In genomic region chr11:123168955-123169484, GRCh38 we compare ENCODE assay signal across 18 cellular contexts. TPM values are rescaled to one million over a fixed set of nuclear protein-coding genes. Genes with fewer than 3 reads are reported as not detected.
A peak's percentile ranks its signal among the peaks of the same experiment; 100 is the strongest.
DNase-seq lines count a peak whose midpoint lies in the region; ATAC-seq and TF ChIP-seq lines count a peak whose summit lies in the region.
"Had no signal": no experiment of that assay in that cellular context is flagged by ENCODE, and none has a peak within 500 bp of the region (broad histone marks: within the 10 kb centered on the region; RNA-seq: fewer than 3 reads in every experiment).

No MANE protein-coding gene starts in this region.

- peak overlapping the region; percentile 65 for H4K5ac ChIP-seq in IMR-90 (ENCODE audit: low read depth, low read length)

- ATAC-seq in IMR-90 (ENCODE audit: low read depth) (no peak), HG03139 (IDR thresholded peaks at IDR 0.05; ENCODE audit: unreplicated experiment) (no peak)
- no peak for ATAC-seq in stimulated activated effector memory CD8-positive, alpha-beta T cell treated with anti-CD3 and anti-CD28 coated beads, Interleukin-12 subunit alpha, Interleukin-12 subunit beta, amount 100 ng/mL, for 72 hours
- ATAC-seq: GM12878 had no signal

- peak overlapping the region; percentile 28; the same call in 1 of the 2 replicates for H3K18ac ChIP-seq in IMR-90 (ENCODE audit: low read depth, low read length)

- no peak overlapping the region for H3K9ac ChIP-seq in IMR-90 (ENCODE audit: low read depth, low read length)
- H3K9ac ChIP-seq: KMS-11 had no signal

- no peak for TF ChIP-seq RAD21 in IMR-90 (IDR thresholded peaks at IDR 0.05; ENCODE audit: low read length)

- CTCF ChIA-PET in A673 (lab: Charles Lee) (interaction anchor here (0.6 to 0.9 kb wide), 2 partner anchors 17 to 78 kb away, joined by 3 to 4 read pairs; no protein-coding TSS in a partner anchor), IMR-90 (lab: Yijun Ruan, JAX) (no interaction called here)

- no peak overlapping the region for H3K27ac Mint-ChIP-seq in stimulated activated effector memory CD8-positive, alpha-beta T cell treated with anti-CD3 and anti-CD28 coated beads, Interleukin-12 subunit alpha, Interleukin-12 subunit beta, amount 100 ng/mL, for 72 hours
- no peak overlapping the region for H3K27ac Mint-ChIP-seq in osteocyte (ENCODE audit: unreplicated experiment)

- peak overlapping the region; percentile 49 for H4K91ac ChIP-seq in IMR-90 (ENCODE audit: insufficient read depth, low read depth, low read length)

- POLR2A ChIA-PET in A673 (lab: Charles Lee; ENCODE audit: low non-redundant PET): interaction anchor here (0.5 kb wide), 2 partner anchors 32 to 56 kb away, joined by 4 read pairs; no protein-coding TSS in a partner anchor
- POLR2A ChIA-PET in IMR-90 (lab: Charles Lee; ENCODE audit: unreplicated experiment): no interaction called here

- H4K8ac ChIP-seq in IMR-90 (ENCODE audit: low read depth in 2 of 2, low read length in 2 of 2): peak overlapping the region in 1 of 2 experiments; percentile 51; a peak in 3 of 4 replicates

- peaks cover 59% of the 10 kb centered on the region for H3K4me1 ChIP-seq in A673 (ENCODE audit: insufficient read depth, low read length, poor library complexity, severe bottlenecking)
- peaks cover 40% of the 10 kb centered on the region for H3K4me1 ChIP-seq in IMR-90 (ENCODE audit: control insufficient read depth, insufficient read depth, low read length)

- peak; percentile 96 for DNase-seq in A673 (ENCODE audit: low spot score)
- DNase-seq in IMR-90: no peak
- DNase-seq in choroid plexus epithelial cell (ENCODE audit: low read depth): peak; percentile 60
- DNase-seq in myocyte (ENCODE audit: low read depth): peak; percentile 32
- DNase-seq in stimulated activated effector memory CD8-positive, alpha-beta T cell treated with anti-CD3 and anti-CD28 coated beads, Interleukin-12 subunit alpha, Interleukin-12 subunit beta, amount 100 ng/mL, for 72 hours (ENCODE audit: low spot score in 2 of 2): no peak
- no peak for DNase-seq in osteocyte (ENCODE audit: extremely low spot score, unreplicated experiment)
- DNase-seq in stimulated activated CD4-positive, alpha-beta T cell treated with anti-CD3 and anti-CD28 coated beads, Interleukin-4, amount 100 ng/mL, for 1 hour: no peak
- DNase-seq: 8988T, DMS79, NCI-H1092 treated with DMSO at 0.1 percent for 48 hours, NCI-H1694, NCI-H2171, NCI-H446 treated with DMSO at 0.1 percent for 48 hours, NCI-H82, SHP77 treated with DMSO at 0.1 percent for 48 hours had no signal

- peaks cover 32 to 73% of the 10 kb centered on the region in 2 experiments for H3K79me1 ChIP-seq in IMR-90 (ENCODE audit: low read depth in 1 of 2, low read length in 2 of 2)

- intact Hi-C loops in A673 (cut with micrococcal nuclease; ENCODE audit: unreplicated experiment) (no loop called here), IMR-90 (cut with micrococcal nuclease) (no loop called here)

- H3K4me3 ChIP-seq in A673 (ENCODE audit: low read depth, low read length, poor library complexity, severe bottlenecking): no peak overlapping the region
- H3K4me3 ChIP-seq in IMR-90 (ENCODE audit: insufficient read depth, low read depth, low read length): no peak overlapping the region
- no peak overlapping the region for H3K4me3 ChIP-seq in choroid plexus epithelial cell (ENCODE audit: low read depth, low read length)
- H3K4me3 ChIP-seq: GM12878 had no signal

- H3K4me3 Mint-ChIP-seq in stimulated activated effector memory CD8-positive, alpha-beta T cell treated with anti-CD3 and anti-CD28 coated beads, Interleukin-12 subunit alpha, Interleukin-12 subunit beta, amount 100 ng/mL, for 72 hours: no peak overlapping the region
- no peak overlapping the region for H3K4me3 Mint-ChIP-seq in osteocyte (ENCODE audit: unreplicated experiment)

- BruUV-seq in A673 (replicated peaks; lab: Mats Ljungman, UMichigan) (no TSS peak), IMR-90 (replicated peaks; lab: Mats Ljungman, UMichigan) (no TSS peak)

- H3K27me3 ChIP-seq in A673 (replicated peaks; ENCODE audit: insufficient read depth, low read depth, low read length, poor library complexity): no peaks in the 10 kb centered on the region
- no peaks in the 10 kb centered on the region for H3K27me3 ChIP-seq in IMR-90 (ENCODE audit: control insufficient read depth, insufficient read depth, low read length)

- H3K4me1 Mint-ChIP-seq in stimulated activated effector memory CD8-positive, alpha-beta T cell treated with anti-CD3 and anti-CD28 coated beads, Interleukin-12 subunit alpha, Interleukin-12 subunit beta, amount 100 ng/mL, for 72 hours: no peaks in the 10 kb centered on the region
- H3K4me1 Mint-ChIP-seq in osteocyte (ENCODE audit: unreplicated experiment): peaks cover 22% of the 10 kb centered on the region

- H2BK20ac ChIP-seq in IMR-90 (ENCODE audit: low read depth, low read length): 0 out of 2 replicates have a peak overlapping the region, but pooled peaks have one; percentile 10

- peak overlapping the region; percentile 88 for H3K23ac ChIP-seq in IMR-90 (ENCODE audit: low read depth, low read length)

- H3K27me3 Mint-ChIP-seq in osteocyte (ENCODE audit: unreplicated experiment): no peaks in the 10 kb centered on the region

- peak overlapping the region; percentile 42; the same call in 1 of the 2 replicates for H2AK5ac ChIP-seq in IMR-90 (ENCODE audit: low read depth, low read length)

- H4K20me1 ChIP-seq in IMR-90 (ENCODE audit: insufficient read depth, low read length): peaks cover 10% of the 10 kb centered on the region; the same call in 1 of the 2 replicates

- no peaks in the 10 kb centered on the region for H3K9me3 Mint-ChIP-seq in stimulated activated effector memory CD8-positive, alpha-beta T cell treated with anti-CD3 and anti-CD28 coated beads, Interleukin-12 subunit alpha, Interleukin-12 subunit beta, amount 100 ng/mL, for 72 hours
- H3K9me3 Mint-ChIP-seq in osteocyte (ENCODE audit: unreplicated experiment): no peaks in the 10 kb centered on the region

- H2AK9ac ChIP-seq in IMR-90 (replicated peaks; ENCODE audit: low read depth, low read length, poor library complexity): no peak overlapping the region

- 90% methylated on average over 3 of the region's 3 CpGs; no CpG with 5 or more reads in 1 of the 2 experiments for WGBS in IMR-90 (ENCODE audit: extremely low coverage in 2 of 2, insufficient read length in 1 of 2), 2 experiments

- no peaks in the 10 kb centered on the region for H3K36me3 Mint-ChIP-seq in stimulated activated effector memory CD8-positive, alpha-beta T cell treated with anti-CD3 and anti-CD28 coated beads, Interleukin-12 subunit alpha, Interleukin-12 subunit beta, amount 100 ng/mL, for 72 hours
- H3K36me3 Mint-ChIP-seq in osteocyte (ENCODE audit: unreplicated experiment): no peaks in the 10 kb centered on the region

- in situ Hi-C loops in IMR-90 (cut with MboI; ENCODE audit: low sequenced_read_pairs): no loop called here

- peak overlapping the region; percentile 19 for H2BK5ac ChIP-seq in IMR-90 (ENCODE audit: low read depth, low read length, poor library complexity, severe bottlenecking)

- H2BK15ac ChIP-seq in IMR-90 (ENCODE audit: low read depth, low read length): 0 out of 3 replicates have a peak overlapping the region, but pooled peaks have one; percentile 51

- H3K14ac ChIP-seq in IMR-90 (replicated peaks; ENCODE audit: low read depth, low read length): peak overlapping the region; percentile 66

- peaks cover 38% of the 10 kb centered on the region for H3K9me1 ChIP-seq in IMR-90 (ENCODE audit: insufficient read depth, low read length)

- H3K36me3 ChIP-seq in A673 (ENCODE audit: insufficient read depth, low read length, poor library complexity, severe bottlenecking): no peaks in the 10 kb centered on the region
- H3K36me3 ChIP-seq in IMR-90 (ENCODE audit: control insufficient read depth, insufficient read depth, low read length): peaks cover 32% of the 10 kb centered on the region

- peak; percentile 51 for TF ChIP-seq CTCF in A673 (conservative IDR thresholded peaks at IDR 0.05; ENCODE audit: low read depth, low read length)
- TF ChIP-seq CTCF in IMR-90 (conservative IDR thresholded peaks at IDR 0.05; ENCODE audit: low read depth, low read length): no peak
- no peak for TF ChIP-seq CTCF in choroid plexus epithelial cell (conservative IDR thresholded peaks at IDR 0.05; ENCODE audit: low read depth, low read length)
- no peak for TF ChIP-seq CTCF in osteocyte (IDR thresholded peaks at IDR 0.05)

- no peak overlapping the region for H3K4me2 ChIP-seq in IMR-90 (ENCODE audit: low read depth, low read length)
- H3K4me2 ChIP-seq: KMS-11 had no signal

- no peak for TF ChIP-seq POLR2A in IMR-90 (IDR thresholded peaks at IDR 0.05; ENCODE audit: low read depth, low read length)

- dilution Hi-C loops in IMR-90 (cut with HindIII; ENCODE audit: low sequenced_read_pairs, unreplicated experiment): no loop called here

- peak overlapping the region; percentile 44; the same call in 1 of the 2 replicates for H2BK120ac ChIP-seq in IMR-90 (ENCODE audit: low read depth, low read length)

- peak overlapping the region; percentile 65 for H3K27ac ChIP-seq in A673 (ENCODE audit: low read depth, low read length, poor library complexity, severe bottlenecking)
- peak overlapping the region; percentile 82; the same call in 1 of the 2 replicates for H3K27ac ChIP-seq in IMR-90 (ENCODE audit: insufficient read depth, low read length)
- H3K27ac ChIP-seq: KMS-11 had no signal

- no peak overlapping the region for H2AFZ ChIP-seq in IMR-90 (replicated peaks; ENCODE audit: low read length, poor library complexity)

- peak overlapping the region; percentile 83 for H3K4ac ChIP-seq in IMR-90 (ENCODE audit: low read depth, low read length)

- H3K9me3 ChIP-seq in A673 (ENCODE audit: low read depth, low read length, poor library complexity, severe bottlenecking): no peaks in the 10 kb centered on the region
- no peaks in the 10 kb centered on the region for H3K9me3 ChIP-seq in IMR-90 (ENCODE audit: control insufficient read depth, insufficient read depth, low read length)

- peak overlapping the region; percentile 14; the same call in 1 of the 2 replicates for H3K56ac ChIP-seq in IMR-90 (ENCODE audit: extremely low read depth, insufficient read depth, low read length)

TF ChIP-seq in IMR-90, 13 proteins besides CTCF, POLR2A, EP300 and RAD21 (continues in another document):
- TF ChIP-seq USF2 (IDR thresholded peaks at IDR 0.05; ENCODE audit: low read depth, low read length): no peak
- no peak for TF ChIP-seq FOS (IDR thresholded peaks at IDR 0.05; ENCODE audit: low read depth, low read length)

RNA-seq across cellular contexts. Expression of gene CLMP, which starts 26.0 kb away (rescaled TPM):
- total RNA-seq in A673 (2021) (45.9 and 62.6 TPM in 2 replicates), IMR-90 (2012; rRNA removed) (54.7 and 56.1 TPM in 2 replicates), myocyte (17.2 and 32.0 TPM in 2 replicates), osteocyte (22.7 and 24.8 TPM in 2 replicates)
- polyA plus RNA-seq in IMR-90 (2012; rRNA removed): 78.9 and 95.7 TPM in 2 replicates
- polyA plus RNA-seq in IMR-90 (2012; cell fraction: cytosol; rRNA removed): 50.5 and 121 TPM in 2 replicates
- 20.7 and 92.9 TPM in 2 replicates for polyA plus RNA-seq in IMR-90 (2012; cell fraction: nucleus; rRNA removed; ENCODE audit: low replicate concordance)
- polyA plus RNA-seq in myocyte (2012): 16.6 TPM

Comparison
In these comparisons a context has a peak if more than half of its experiments do, and no peak if none do; other contexts are left out.
1. DNase-seq: peak in A673 (single experiment), choroid plexus epithelial cell (single experiment) and myocyte (single experiment); none in IMR-90 (single experiment), stimulated activated effector memory CD8-positive, alpha-beta T cell treated with anti-CD3 and anti-CD28 coated beads, Interleukin-12 subunit alpha, Interleukin-12 subunit beta, amount 100 ng/mL, for 72 hours (0 of 2), osteocyte (single experiment) and stimulated activated CD4-positive, alpha-beta T cell treated with anti-CD3 and anti-CD28 coated beads, Interleukin-4, amount 100 ng/mL, for 1 hour (single experiment).